ENCODE assay signal across 33 cellular contexts in the genomic region with DNA sequence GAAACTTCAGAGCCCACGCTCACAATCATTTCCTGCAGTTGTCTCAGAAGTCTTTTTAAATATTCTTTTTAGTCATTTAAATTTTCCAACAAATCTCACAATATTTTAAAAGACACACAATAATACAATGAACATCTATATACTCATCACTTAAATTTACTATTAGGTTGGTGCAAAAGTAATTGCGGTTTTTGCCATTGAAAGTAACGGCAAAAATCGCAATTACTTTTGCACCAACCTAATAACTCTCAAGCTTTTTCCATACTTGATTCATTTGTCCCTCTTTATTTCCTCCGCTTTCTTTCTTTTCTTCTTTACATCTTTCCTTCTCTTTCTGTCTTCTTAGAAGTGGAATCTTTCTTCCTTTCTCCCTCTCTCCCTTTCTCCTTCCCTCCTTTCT. TPM values are rescaled to one million over a fixed set of nuclear protein-coding genes. Genes with fewer than 3 reads are reported as not detected.
"Had no signal": no experiment of that assay in that cellular context is flagged by ENCODE, and none has a peak within 500 bp of the region (broad histone marks: within the 10 kb centered on the region; RNA-seq: fewer than 3 reads in every experiment).

No MANE protein-coding gene starts in this region.

- DNase-seq: natural killer cell; occipital lobe; ovary; posterior cingulate gyrus; psoas muscle; right cardiac atrium; spleen; stimulated activated CD4-positive, alpha-beta T cell treated with anti-CD3 and anti-CD28 coated beads, Interleukin-12 subunit alpha, Interleukin-12 subunit beta, amount 100 ng/mL, for 4 hours; stimulated activated CD4-positive, alpha-beta T cell treated with anti-CD3 and anti-CD28 coated beads, Interleukin-1b, Interleukin-23, amount 100 ng/mL, for 48 hours; stimulated activated CD4-positive, alpha-beta T cell treated with anti-CD3 and anti-CD28 coated beads, Interleukin-4, amount 100 ng/mL, for 1 hour; stimulated activated CD4-positive, alpha-beta T cell treated with anti-CD3 and anti-CD28 coated beads, Interleukin-4, amount 100 ng/mL, for 4 hours; stimulated activated CD8-positive, alpha-beta memory T cell treated with anti-CD3 and anti-CD28 coated beads, Interleukin-4, amount 100 ng/mL, for 48 hours; stimulated activated naive CD4-positive, alpha-beta T cell; stimulated activated naive CD8-positive, alpha-beta T cell treated with anti-CD3 and anti-CD28 coated beads, Interleukin-15, amount 100 ng/mL, for 72 hours; stimulated activated naive CD8-positive, alpha-beta T cell treated with anti-CD3 and anti-CD28 coated beads, Interleukin-15, Interleukin-2, amounts not matched to agents 100 U/mL and 50 U/mL, for 24 hours; substantia nigra; testis; tibial artery; transverse colon; upper lobe of right lung; uterus had no signal

- H3K9me3 ChIP-seq: ovary, psoas muscle, spleen, suprapubic skin, testis, tibial artery, transverse colon, upper lobe of right lung, uterus had no signal

- H3K9ac ChIP-seq: neural progenitor cell, parathyroid adenoma had no signal

- H2AFZ ChIP-seq: neural progenitor cell, parathyroid adenoma had no signal

- H3K36me3 ChIP-seq: neural progenitor cell, ovary, spleen, suprapubic skin, tibial artery, transverse colon, upper lobe of right lung, uterus had no signal

- H3K4me2 ChIP-seq: neural progenitor cell, smooth muscle cell had no signal

- H3K4me3 ChIP-seq: neural progenitor cell, ovary, psoas muscle, skin epidermis, smooth muscle cell, spleen, suprapubic skin, testis, tibial artery, transverse colon, upper lobe of right lung, uterus had no signal

- H3K79me2 ChIP-seq: parathyroid adenoma had no signal

- H3K27me3 ChIP-seq: neural progenitor cell, ovary, suprapubic skin, testis, tibial artery, transverse colon, upper lobe of right lung, uterus had no signal

- H3K4me1 ChIP-seq: neural progenitor cell, parathyroid adenoma, psoas muscle, spleen, suprapubic skin, testis, tibial artery, transverse colon, upper lobe of right lung, uterus had no signal

- H3K27ac ChIP-seq: neural progenitor cell, ovary, parathyroid adenoma, psoas muscle, skin epidermis, spleen, suprapubic skin, testis, tibial artery, transverse colon, upper lobe of right lung, uterus had no signal

- ATAC-seq: natural killer cell; psoas muscle; right cardiac atrium; sciatic nerve; stimulated activated memory B cell treated with anti-CD40 and anti-IgM and Interleukin-4, amounts not matched to agents 10 μg/mL and 1 μg/mL and 100 μg/mL, for 72 hours; stimulated activated naive CD8-positive, alpha-beta T cell treated with anti-CD3 and anti-CD28 coated beads, Interleukin-15, amount 100 ng/mL, for 72 hours; stimulated activated naive CD8-positive, alpha-beta T cell treated with anti-CD3 and anti-CD28 coated beads, Interleukin-15, Interleukin-2, amounts not matched to agents 100 U/mL and 50 U/mL, for 24 hours; upper lobe of right lung had no signal

RNA-seq across cellular contexts. Expression of a gene that starts 19.2 kb away (rescaled TPM):
- total RNA-seq: natural killer cell, osteoblast, progenitor cell of endocrine pancreas, renal cortical epithelial cell, spleen, transverse colon, upper lobe of right lung had no signal
- polyA plus RNA-seq: neural cell, psoas muscle, spleen, urinary bladder had no signal
